8 cellular contexts compared by ENCODE assay signal in the genomic region with DNA sequence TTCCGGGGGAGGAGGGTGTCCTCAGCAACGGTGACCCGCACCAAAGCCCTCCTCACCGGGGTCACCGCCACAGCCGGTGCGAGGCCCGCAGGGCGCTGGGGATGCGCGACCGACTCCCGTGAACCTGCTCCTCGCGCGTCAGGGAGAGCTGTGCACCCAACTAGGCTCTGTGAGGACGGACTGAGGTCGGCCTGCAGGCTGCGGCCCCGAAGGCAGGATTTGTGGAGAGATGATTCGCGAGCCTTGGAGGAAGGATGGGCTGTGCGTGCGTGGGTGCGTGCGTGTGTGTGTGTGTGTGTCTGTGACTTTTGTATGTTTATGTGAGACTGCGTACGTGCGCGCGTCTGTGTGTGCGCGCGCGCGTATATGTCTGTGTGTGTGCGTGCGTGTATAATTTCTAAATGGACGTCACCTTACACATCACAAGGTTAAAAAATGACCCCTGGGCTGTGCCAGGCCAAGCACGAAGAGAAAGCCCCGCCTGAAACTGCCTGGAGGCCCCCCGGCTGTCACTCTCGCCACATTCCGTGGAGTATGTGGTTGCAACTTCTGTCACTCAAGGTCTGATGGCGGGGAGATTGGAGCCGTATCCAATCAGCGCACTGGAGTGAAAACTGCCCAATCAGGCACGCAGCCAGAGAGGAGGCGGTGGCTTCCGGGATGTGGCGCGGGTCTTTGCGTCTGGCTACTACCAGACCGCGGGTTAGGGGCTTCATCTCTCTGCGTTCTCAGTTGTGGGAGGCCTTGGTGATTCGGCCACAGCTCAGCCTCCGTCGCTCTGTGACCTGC. TPM values are rescaled to one million over a fixed set of nuclear protein-coding genes. Genes with fewer than 3 reads are reported as not detected.
DNase-seq lines count a peak whose midpoint lies in the region; ATAC-seq and FAIRE-seq lines count a peak whose summit lies in the region.

A gene (plus strand): TSS at position 672 of the 789 bp plus-strand sequence. CDS start 170 bp downstream, outside the sequence.

- H3K9me3 ChIP-seq in esophagus (ENCODE audit: control insufficient read depth in 2 of 2, insufficient read depth in 1 of 2, low read depth in 1 of 2, low read length in 1 of 2) (no peaks in the 10 kb centered on the region), muscle layer of colon (ENCODE audit: low read length) (no peaks in the 10 kb centered on the region)

- peak within 1 kb of the TSS; percentile 90 for H3K9ac ChIP-seq in muscle layer of colon (ENCODE audit: low read length)

- H3K27ac ChIP-seq in esophagus (ENCODE audit: low read depth in 2 of 2, low read length in 1 of 2) = peak within 1 kb of the TSS; percentile 90 to 91
- H3K27ac ChIP-seq in muscle layer of colon (ENCODE audit: low read depth, low read length) = peak within 1 kb of the TSS; percentile 90

- no peaks in the 10 kb centered on the region for H3K36me3 ChIP-seq in esophagus (ENCODE audit: control insufficient read depth in 2 of 2, insufficient read depth in 2 of 2, low read length in 1 of 2)
- H3K36me3 ChIP-seq in muscle layer of colon (ENCODE audit: insufficient read depth, low read length) = no peaks in the 10 kb centered on the region

- peak within 1 kb of the TSS; percentile 83 to 97 for H3K4me3 ChIP-seq in esophagus (ENCODE audit: low read depth in 1 of 2, low read length in 2 of 2)
- H3K4me3 ChIP-seq in muscle layer of colon (ENCODE audit: low read depth in 1 of 2, low read length in 2 of 2) = peak within 1 kb of the TSS; percentile 67 to 91

- DNase-seq in COLO668 (lab: John Stamatoyannopoulos, UW; ENCODE audit: unreplicated experiment) = peak; percentile 93
- DNase-seq in HTR-8/SVneo (ENCODE audit: insufficient read length, low spot score) = peak; percentile 98
- peak; percentile 70 for DNase-seq in OCI-M2 (lab: John Stamatoyannopoulos, UW; ENCODE audit: unreplicated experiment)
- DNase-seq in activated T-cell treated with anti-CD3 and anti-CD28 coated beads, Interleukin-2, amount 50 U/mL, for 48 hours = peak; percentile 93
- peak; percentile 77 to 78 for DNase-seq in stimulated activated CD8-positive, alpha-beta memory T cell treated with anti-CD3 and anti-CD28 coated beads, Interleukin-7, amount 100 ng/mL, for 1 hour (ENCODE audit: low read depth in 2 of 2)

- H3K4me1 ChIP-seq in esophagus (ENCODE audit: control insufficient read depth in 2 of 2, insufficient read depth in 2 of 2, low read length in 1 of 2) (peaks cover 0 to 7% of the 10 kb centered on the region in 2 donors), muscle layer of colon (ENCODE audit: insufficient read depth, low read length) (peaks cover 19% of the 10 kb centered on the region)

- WGBS in esophagus, 2 donors = 0 to 1% methylated on average over 59 of the region's 59 CpGs

- ATAC-seq in GM19463 (IDR thresholded peaks at IDR 0.05; ENCODE audit: unreplicated experiment) = peak; percentile 92

- H3K27me3 ChIP-seq in esophagus (ENCODE audit: control insufficient read depth in 1 of 2, insufficient read depth in 2 of 2, low read length in 2 of 2) (no peaks in the 10 kb centered on the region), muscle layer of colon (ENCODE audit: control insufficient read depth in 1 of 2, insufficient read depth in 2 of 2, low read length in 2 of 2) (no peaks in the 10 kb centered on the region)

- peak; percentile 98 for FAIRE-seq in HTR-8/SVneo (lab: Jason Lieb, UNC)

RNA-seq across cellular contexts. Expression of the gene that starts here (rescaled TPM):
- 1 to 10 TPM; 1.8 to 3.7 TPM for polyA plus RNA-seq in esophagus

Comparison
In these comparisons a context has a peak if more than half of its experiments do, and no peak if none do; other contexts are left out.
1. Peak in every context shown above with its lines: DNase-seq, ATAC-seq, H3K4me3 ChIP-seq and H3K27ac ChIP-seq.